ENCODE assay signal across 16 cellular contexts in the genomic region with DNA sequence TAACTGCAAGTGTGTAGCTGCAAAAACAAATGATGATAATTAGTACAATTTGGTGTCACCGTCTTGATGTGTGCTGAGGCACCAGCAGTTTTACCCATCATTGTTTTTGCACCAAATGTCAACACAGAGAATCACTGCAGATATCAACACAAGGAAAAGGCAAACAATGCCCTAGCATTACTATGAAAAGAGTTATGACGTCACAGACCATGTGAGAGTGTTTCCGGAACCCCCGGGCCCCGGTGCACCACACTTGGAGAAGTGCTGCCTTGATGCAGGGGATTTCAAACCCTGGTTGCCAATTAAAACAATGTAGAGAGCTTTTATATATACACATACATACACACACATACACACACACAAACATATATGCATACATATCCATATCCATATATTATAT.
"Had no signal": no experiment of that assay in that cellular context is flagged by ENCODE, and none has a peak within 500 bp of the region (broad histone marks: within the 10 kb centered on the region; RNA-seq: fewer than 3 reads in every experiment).

No MANE protein-coding gene starts in this region.

- DNase-seq: dorsolateral prefrontal cortex; effector CD4-positive, alpha-beta T cell; foreskin keratinocyte; heart left ventricle; kidney; naive B cell; pancreas; stimulated activated CD4-positive, alpha-beta T cell treated with anti-CD3 and anti-CD28 coated beads, Interleukin-12 subunit alpha, Interleukin-12 subunit beta, amount 100 ng/mL, for 4 hours; stimulated activated CD4-positive, alpha-beta T cell treated with anti-CD3 and anti-CD28 coated beads, Interleukin-1b, Interleukin-23, amount 100 ng/mL, for 48 hours; stimulated activated CD4-positive, alpha-beta T cell treated with anti-CD3 and anti-CD28 coated beads, Interleukin-4, amount 100 ng/mL, for 1 hour; stimulated activated CD8-positive, alpha-beta memory T cell treated with anti-CD3 and anti-CD28 coated beads, Interleukin-4, amount 100 ng/mL, for 48 hours; stimulated activated naive CD4-positive, alpha-beta T cell; stimulated activated naive CD8-positive, alpha-beta T cell treated with anti-CD3 and anti-CD28 coated beads, Interleukin-15, amount 100 ng/mL, for 72 hours; transverse colon; upper lobe of right lung; uterus had no signal
